Comparison of ENCODE assay signal across 21 cellular contexts in genomic region chr2:152403395-152403794, GRCh38.
DNase-seq lines count a peak whose midpoint lies in the region; ATAC-seq and TF ChIP-seq lines count a peak whose summit lies in the region.
"Had no signal": no experiment of that assay in that cellular context is flagged by ENCODE, and none has a peak within 500 bp of the region (broad histone marks: within the 10 kb centered on the region; RNA-seq: fewer than 3 reads in every experiment).

No MANE protein-coding gene starts in this region.

- H3K27me3 Mint-ChIP-seq in activated T-cell treated with anti-CD3 and anti-CD28 coated beads, Interleukin-2, amount 50 U/mL, for 72 hours (ENCODE audit: low read depth) = peaks cover 11% of the 10 kb centered on the region
- peaks cover 3% of the 10 kb centered on the region for H3K27me3 Mint-ChIP-seq in dendritic cell treated with granulocyte-macrophage colony-stimulating factor and Interleukin-4, amounts not matched to agents 40 ng/mL and 50 ng/mL, for 4 days
- H3K27me3 Mint-ChIP-seq in activated CD8-positive, alpha-beta T cell treated with anti-CD3 and anti-CD28 coated beads for 36 hours = peaks cover 16% of the 10 kb centered on the region
- H3K27me3 Mint-ChIP-seq: type B pancreatic cell had no signal

- CTCF ChIA-PET in activated CD8-positive, alpha-beta T cell treated with anti-CD3 and anti-CD28 coated beads for 36 hours (lab: Charles Lee) = no interaction called here

- intact Hi-C loops in dendritic cell treated with granulocyte-macrophage colony-stimulating factor and Interleukin-4, amounts not matched to agents 40 ng/mL and 50 ng/mL, for 4 days (cut with micrococcal nuclease) = no loop called here
- intact Hi-C loops in activated CD8-positive, alpha-beta T cell treated with anti-CD3 and anti-CD28 coated beads for 36 hours (cut with micrococcal nuclease) = no loop called here

- no peak for TF ChIP-seq EP300 in upper lobe of left lung (IDR thresholded peaks at IDR 0.05)

- no peak for ATAC-seq in activated T-cell treated with anti-CD3 and anti-CD28 coated beads, Interleukin-2, amount 50 U/mL, for 72 hours (replicated peaks in 1 of 2)
- ATAC-seq in upper lobe of left lung (ENCODE audit: low FRiP score in 2 of 2) (no peak), HG02970 (IDR thresholded peaks at IDR 0.05; ENCODE audit: low FRiP score, unreplicated experiment) (no peak)
- ATAC-seq in activated CD8-positive, alpha-beta T cell treated with anti-CD3 and anti-CD28 coated beads for 36 hours = no peak
- ATAC-seq: natural killer cell treated with Interleukin-12 subunit alpha and Interleukin-12 subunit beta and Interleukin-15 and Interleukin-18, amount 100 ng/mL, for 72 hours had no signal

- no peak for DNase-seq in activated T-cell treated with anti-CD3 and anti-CD28 coated beads, Interleukin-2, amount 50 U/mL, for 72 hours
- no peak for DNase-seq in activated T-cell treated with anti-CD3 and anti-CD28 coated beads, Interleukin-2, amount 50 U/mL, for 1 hour
- DNase-seq in lung microvascular endothelial cell (ENCODE audit: low read depth in 2 of 2) = peak; percentile 56 to 62
- no peak for DNase-seq in upper lobe of left lung
- no peak for DNase-seq in activated CD8-positive, alpha-beta T cell treated with anti-CD3 and anti-CD28 coated beads for 36 hours
- no peak for DNase-seq in hippocampal formation (lab: John Stamatoyannopoulos, UW)
- DNase-seq: activated CD4-positive, alpha-beta T cell treated with anti-CD3 and anti-CD28 coated beads, Interleukin-2, amount 50 U/mL, for 1 hour; activated T-cell treated with anti-CD3 and anti-CD28 coated beads, Interleukin-2, amount 50 U/mL, for 24 hours; DMS153; esophagus squamous epithelium; immature natural killer cell; Kasumi-1; NCI-H1092 treated with DMSO at 0.1 percent for 48 hours; NCI-H2171 treated with DMSO at 0.1 percent for 48 hours had no signal

- WGBS in upper lobe of left lung, 2 donors = 41 to 48% methylated on average over 3 of the region's 3 CpGs

- H3K9me3 ChIP-seq in upper lobe of left lung = no peaks in the 10 kb centered on the region
- H3K9me3 ChIP-seq: esophagus squamous epithelium, prostate gland had no signal

- peak overlapping the region; percentile 47 to 70 for H3K4me3 Mint-ChIP-seq in activated T-cell treated with anti-CD3 and anti-CD28 coated beads, Interleukin-2, amount 50 U/mL, for 72 hours
- no peak overlapping the region for H3K4me3 Mint-ChIP-seq in dendritic cell treated with granulocyte-macrophage colony-stimulating factor and Interleukin-4, amounts not matched to agents 40 ng/mL and 50 ng/mL, for 4 days
- no peak overlapping the region for H3K4me3 Mint-ChIP-seq in activated CD8-positive, alpha-beta T cell treated with anti-CD3 and anti-CD28 coated beads for 36 hours
- H3K4me3 Mint-ChIP-seq: activated T-cell treated with anti-CD3 and anti-CD28 coated beads, Interleukin-2, amount 50 U/mL, for 24 hours; immature natural killer cell; memory B cell; natural killer cell treated with Interleukin-12 subunit alpha and Interleukin-12 subunit beta and Interleukin-15 and Interleukin-18, amount 100 ng/mL, for 72 hours; type B pancreatic cell had no signal

- peak overlapping the region; percentile 26 to 77 (median 52) for H3K27ac ChIP-seq in upper lobe of left lung
- H3K27ac ChIP-seq: esophagus squamous epithelium, prostate gland had no signal

- H3K9me3 Mint-ChIP-seq in activated T-cell treated with anti-CD3 and anti-CD28 coated beads, Interleukin-2, amount 50 U/mL, for 72 hours = no peaks in the 10 kb centered on the region
- no peaks in the 10 kb centered on the region for H3K9me3 Mint-ChIP-seq in dendritic cell treated with granulocyte-macrophage colony-stimulating factor and Interleukin-4, amounts not matched to agents 40 ng/mL and 50 ng/mL, for 4 days
- no peaks in the 10 kb centered on the region for H3K9me3 Mint-ChIP-seq in activated CD8-positive, alpha-beta T cell treated with anti-CD3 and anti-CD28 coated beads for 36 hours
- H3K9me3 Mint-ChIP-seq: activated T-cell treated with anti-CD3 and anti-CD28 coated beads, Interleukin-2, amount 50 U/mL, for 24 hours; immature natural killer cell; memory B cell; natural killer cell treated with Interleukin-12 subunit alpha and Interleukin-12 subunit beta and Interleukin-15 and Interleukin-18, amount 100 ng/mL, for 72 hours; type B pancreatic cell had no signal

- H3K36me3 Mint-ChIP-seq in activated T-cell treated with anti-CD3 and anti-CD28 coated beads, Interleukin-2, amount 50 U/mL, for 72 hours (ENCODE audit: insufficient read depth in 2 of 2) = no peaks in the 10 kb centered on the region
- H3K36me3 Mint-ChIP-seq in dendritic cell treated with granulocyte-macrophage colony-stimulating factor and Interleukin-4, amounts not matched to agents 40 ng/mL and 50 ng/mL, for 4 days (ENCODE audit: low read depth) = no peaks in the 10 kb centered on the region
- no peaks in the 10 kb centered on the region for H3K36me3 Mint-ChIP-seq in activated CD8-positive, alpha-beta T cell treated with anti-CD3 and anti-CD28 coated beads for 36 hours (ENCODE audit: low read depth)
- H3K36me3 Mint-ChIP-seq: activated naive CD4-positive, alpha-beta T cell treated with anti-CD3 and anti-CD28 coated beads, Interleukin-2, amount 50 U/mL, for 72 hours; immature natural killer cell; memory B cell; natural killer cell treated with Interleukin-12 subunit alpha and Interleukin-12 subunit beta and Interleukin-15 and Interleukin-18, amount 100 ng/mL, for 72 hours had no signal

- H3K4me3 ChIP-seq in upper lobe of left lung = no peak overlapping the region
- H3K4me3 ChIP-seq: esophagus squamous epithelium, prostate gland had no signal

- H3K27me3 ChIP-seq in upper lobe of left lung = no peaks in the 10 kb centered on the region
- H3K27me3 ChIP-seq: esophagus squamous epithelium had no signal

- POLR2A ChIA-PET in activated CD8-positive, alpha-beta T cell treated with anti-CD3 and anti-CD28 coated beads for 36 hours (lab: Charles Lee) = no interaction called here

- no peak for TF ChIP-seq POLR2A in upper lobe of left lung (IDR thresholded peaks at IDR 0.05)

- no peak for TF ChIP-seq CTCF in upper lobe of left lung (IDR thresholded peaks at IDR 0.05)
- no peak for TF ChIP-seq CTCF in activated CD8-positive, alpha-beta T cell treated with anti-CD3 and anti-CD28 coated beads for 36 hours (IDR thresholded peaks at IDR 0.05)

- no peaks in the 10 kb centered on the region for H3K36me3 ChIP-seq in upper lobe of left lung
- H3K36me3 ChIP-seq: esophagus squamous epithelium, prostate gland had no signal

- H3K27ac Mint-ChIP-seq in activated T-cell treated with anti-CD3 and anti-CD28 coated beads, Interleukin-2, amount 50 U/mL, for 72 hours = peak overlapping the region; percentile 71
- peak overlapping the region; percentile 15 for H3K27ac Mint-ChIP-seq in dendritic cell treated with granulocyte-macrophage colony-stimulating factor and Interleukin-4, amounts not matched to agents 40 ng/mL and 50 ng/mL, for 4 days
- H3K27ac Mint-ChIP-seq in activated CD8-positive, alpha-beta T cell treated with anti-CD3 and anti-CD28 coated beads for 36 hours = no peak overlapping the region
- H3K27ac Mint-ChIP-seq: activated T-cell treated with anti-CD3 and anti-CD28 coated beads, Interleukin-2, amount 50 U/mL, for 24 hours; immature natural killer cell; memory B cell; natural killer cell treated with Interleukin-12 subunit alpha and Interleukin-12 subunit beta and Interleukin-15 and Interleukin-18, amount 100 ng/mL, for 72 hours; type B pancreatic cell had no signal

- peaks cover 53 to 56% (median 55%) of the 10 kb centered on the region in 4 donors for H3K4me1 ChIP-seq in upper lobe of left lung

- peaks cover 56% of the 10 kb centered on the region for H3K4me1 Mint-ChIP-seq in activated T-cell treated with anti-CD3 and anti-CD28 coated beads, Interleukin-2, amount 50 U/mL, for 72 hours (ENCODE audit: low read depth)
- H3K4me1 Mint-ChIP-seq in dendritic cell treated with granulocyte-macrophage colony-stimulating factor and Interleukin-4, amounts not matched to agents 40 ng/mL and 50 ng/mL, for 4 days (ENCODE audit: low read depth) = peaks cover 71% of the 10 kb centered on the region
- H3K4me1 Mint-ChIP-seq in activated CD8-positive, alpha-beta T cell treated with anti-CD3 and anti-CD28 coated beads for 36 hours (ENCODE audit: low read depth) = peaks cover 12% of the 10 kb centered on the region

Comparison
In these comparisons a context has a peak if more than half of its experiments do, and no peak if none do; other contexts are left out.
1. DNase-seq: peak in lung microvascular endothelial cell (2 of 2); none in activated T-cell treated with anti-CD3 and anti-CD28 coated beads, Interleukin-2, amount 50 U/mL, for 72 hours (0 of 2), activated T-cell treated with anti-CD3 and anti-CD28 coated beads, Interleukin-2, amount 50 U/mL, for 1 hour (single experiment), upper lobe of left lung (0 of 2), activated CD8-positive, alpha-beta T cell treated with anti-CD3 and anti-CD28 coated beads for 36 hours (single experiment) and hippocampal formation (0 of 2).
2. H3K4me3 Mint-ChIP-seq: peak in activated T-cell treated with anti-CD3 and anti-CD28 coated beads, Interleukin-2, amount 50 U/mL, for 72 hours (2 of 2); none in dendritic cell treated with granulocyte-macrophage colony-stimulating factor and Interleukin-4, amounts not matched to agents 40 ng/mL and 50 ng/mL, for 4 days (single experiment) and activated CD8-positive, alpha-beta T cell treated with anti-CD3 and anti-CD28 coated beads for 36 hours (single experiment).